21 cellular contexts compared by ENCODE assay signal in genomic region chr3:45673273-45673672, GRCh38.
"Had no signal": no experiment of that assay in that cellular context is flagged by ENCODE, and none has a peak within 500 bp of the region (broad histone marks: within the 10 kb centered on the region; RNA-seq: fewer than 3 reads in every experiment).

No MANE protein-coding gene starts in this region.

- FAIRE-seq: bronchial epithelial cell, keratinocyte had no signal

- ATAC-seq: activated CD4-positive, CD25-positive, alpha-beta regulatory T cell treated with anti-CD3 and anti-CD28 coated beads, Interleukin-2, amount 50 U/mL, for 24 hours; activated naive CD4-positive, alpha-beta T cell treated with anti-CD3 and anti-CD28 coated beads, Interleukin-2, amount 50 U/mL, for 72 hours; gastroesophageal sphincter; heart left ventricle; left colon had no signal

- H3K27me3 ChIP-seq: gastroesophageal sphincter, heart left ventricle, neutrophil, ovary, spleen, tibial artery had no signal

- H3K27ac Mint-ChIP-seq: memory B cell; nephron; stimulated activated naive CD8-positive, alpha-beta T cell treated with anti-CD3 and anti-CD28 coated beads, Interleukin-15, Interleukin-2, amounts not matched to agents 100 ng/mL and 50 ng/mL, for 24 hours had no signal

- H3K9me3 ChIP-seq: gastroesophageal sphincter, heart left ventricle, neutrophil, ovary, prostate gland, spleen, tibial artery had no signal

- H3K36me3 ChIP-seq: neutrophil, ovary, prostate gland had no signal

- H3K4me3 Mint-ChIP-seq: memory B cell; nephron; stimulated activated naive CD8-positive, alpha-beta T cell treated with anti-CD3 and anti-CD28 coated beads, Interleukin-15, Interleukin-2, amounts not matched to agents 100 ng/mL and 50 ng/mL, for 24 hours had no signal

- H3K9me3 Mint-ChIP-seq: activated naive CD4-positive, alpha-beta T cell treated with anti-CD3 and anti-CD28 coated beads, Interleukin-2, amount 50 U/mL, for 72 hours; memory B cell; nephron; stimulated activated naive CD8-positive, alpha-beta T cell treated with anti-CD3 and anti-CD28 coated beads, Interleukin-15, Interleukin-2, amounts not matched to agents 100 ng/mL and 50 ng/mL, for 24 hours had no signal

- H3K27me3 Mint-ChIP-seq: memory B cell; stimulated activated naive CD8-positive, alpha-beta T cell treated with anti-CD3 and anti-CD28 coated beads, Interleukin-15, Interleukin-2, amounts not matched to agents 100 ng/mL and 50 ng/mL, for 24 hours had no signal

- H3K27ac ChIP-seq: epithelial cell of prostate, gastroesophageal sphincter, heart left ventricle, neutrophil, ovary, prostate gland, spleen, tibial artery had no signal

- H3K4me3 ChIP-seq: coronary artery, gastroesophageal sphincter, heart left ventricle, ovary, prostate gland, spleen, tibial artery had no signal

- DNase-seq: amniotic stem cell; heart left ventricle; left colon; ovary; spleen; stimulated activated CD4-positive, alpha-beta T cell treated with anti-CD3 and anti-CD28 coated beads, Interleukin-4, amount 100 ng/mL, for 1 hour; substantia nigra; SW 1271; tibial artery had no signal
